In the genomic region with DNA sequence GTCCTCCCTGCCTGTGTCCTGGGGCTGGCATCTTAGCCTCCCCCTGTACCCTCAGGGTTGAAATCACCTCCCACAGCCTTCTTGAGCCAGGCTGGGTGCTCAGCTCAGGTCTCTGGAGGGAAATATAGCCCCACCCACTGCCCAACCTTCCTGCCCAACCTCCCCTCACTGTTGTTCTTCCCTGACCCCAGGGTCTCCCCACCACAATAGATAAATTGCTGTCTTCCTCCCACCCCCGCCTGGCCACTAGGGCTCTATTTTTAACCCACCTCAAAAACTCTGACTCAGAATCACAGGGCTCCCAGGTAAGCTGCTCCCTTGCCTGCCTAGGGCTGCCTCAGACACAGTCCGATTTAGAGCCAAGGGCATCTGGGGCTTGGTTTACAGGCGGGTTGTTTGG, we compare ENCODE assay signal across 1 cellular context.
TF ChIP-seq lines count a peak whose summit lies in the region.

No MANE protein-coding gene starts in this region.

TF ChIP-seq in WTC11, 78 proteins besides CTCF, POLR2A, EP300 and RAD21 (continued from another document):
- TF ChIP-seq, protein P1, sequence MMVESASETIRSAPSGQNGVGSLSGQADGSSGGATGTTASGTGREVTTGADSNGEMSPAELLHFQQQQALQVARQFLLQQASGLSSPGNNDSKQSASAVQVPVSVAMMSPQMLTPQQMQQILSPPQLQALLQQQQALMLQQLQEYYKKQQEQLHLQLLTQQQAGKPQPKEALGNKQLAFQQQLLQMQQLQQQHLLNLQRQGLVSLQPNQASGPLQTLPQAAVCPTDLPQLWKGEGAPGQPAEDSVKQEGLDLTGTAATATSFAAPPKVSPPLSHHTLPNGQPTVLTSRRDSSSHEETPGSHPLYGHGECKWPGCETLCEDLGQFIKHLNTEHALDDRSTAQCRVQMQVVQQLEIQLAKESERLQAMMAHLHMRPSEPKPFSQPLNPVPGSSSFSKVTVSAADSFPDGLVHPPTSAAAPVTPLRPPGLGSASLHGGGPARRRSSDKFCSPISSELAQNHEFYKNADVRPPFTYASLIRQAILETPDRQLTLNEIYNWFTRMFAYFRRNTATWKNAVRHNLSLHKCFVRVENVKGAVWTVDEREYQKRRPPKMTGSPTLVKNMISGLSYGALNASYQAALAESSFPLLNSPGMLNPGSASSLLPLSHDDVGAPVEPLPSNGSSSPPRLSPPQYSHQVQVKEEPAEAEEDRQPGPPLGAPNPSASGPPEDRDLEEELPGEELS (CRISPR knock-in tag; IDR thresholded peaks at IDR 0.05), result no peak
- TF ChIP-seq ATF3 (CRISPR knock-in tag; conservative IDR thresholded peaks at IDR 0.05) (no peak), ZNF671 (CRISPR knock-in tag; IDR thresholded peaks at IDR 0.05) (no peak), STAT6 (CRISPR knock-in tag; conservative IDR thresholded peaks at IDR 0.05; ENCODE audit: low read depth) (no peak), E2F1 (CRISPR knock-in tag; IDR thresholded peaks at IDR 0.05) (no peak), ZNF416 (CRISPR knock-in tag; IDR thresholded peaks at IDR 0.05) (no peak), ZBTB43 (CRISPR knock-in tag; IDR thresholded peaks at IDR 0.05) (no peak), ZNF423 (CRISPR knock-in tag; IDR thresholded peaks at IDR 0.05) (no peak)
- TF ChIP-seq, protein P2, sequence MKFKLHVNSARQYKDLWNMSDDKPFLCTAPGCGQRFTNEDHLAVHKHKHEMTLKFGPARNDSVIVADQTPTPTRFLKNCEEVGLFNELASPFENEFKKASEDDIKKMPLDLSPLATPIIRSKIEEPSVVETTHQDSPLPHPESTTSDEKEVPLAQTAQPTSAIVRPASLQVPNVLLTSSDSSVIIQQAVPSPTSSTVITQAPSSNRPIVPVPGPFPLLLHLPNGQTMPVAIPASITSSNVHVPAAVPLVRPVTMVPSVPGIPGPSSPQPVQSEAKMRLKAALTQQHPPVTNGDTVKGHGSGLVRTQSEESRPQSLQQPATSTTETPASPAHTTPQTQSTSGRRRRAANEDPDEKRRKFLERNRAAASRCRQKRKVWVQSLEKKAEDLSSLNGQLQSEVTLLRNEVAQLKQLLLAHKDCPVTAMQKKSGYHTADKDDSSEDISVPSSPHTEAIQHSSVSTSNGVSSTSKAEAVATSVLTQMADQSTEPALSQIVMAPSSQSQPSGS (CRISPR knock-in tag; IDR thresholded peaks at IDR 0.05; ENCODE audit: borderline replicate concordance, low read depth), result no peak
- TF ChIP-seq, protein P3, sequence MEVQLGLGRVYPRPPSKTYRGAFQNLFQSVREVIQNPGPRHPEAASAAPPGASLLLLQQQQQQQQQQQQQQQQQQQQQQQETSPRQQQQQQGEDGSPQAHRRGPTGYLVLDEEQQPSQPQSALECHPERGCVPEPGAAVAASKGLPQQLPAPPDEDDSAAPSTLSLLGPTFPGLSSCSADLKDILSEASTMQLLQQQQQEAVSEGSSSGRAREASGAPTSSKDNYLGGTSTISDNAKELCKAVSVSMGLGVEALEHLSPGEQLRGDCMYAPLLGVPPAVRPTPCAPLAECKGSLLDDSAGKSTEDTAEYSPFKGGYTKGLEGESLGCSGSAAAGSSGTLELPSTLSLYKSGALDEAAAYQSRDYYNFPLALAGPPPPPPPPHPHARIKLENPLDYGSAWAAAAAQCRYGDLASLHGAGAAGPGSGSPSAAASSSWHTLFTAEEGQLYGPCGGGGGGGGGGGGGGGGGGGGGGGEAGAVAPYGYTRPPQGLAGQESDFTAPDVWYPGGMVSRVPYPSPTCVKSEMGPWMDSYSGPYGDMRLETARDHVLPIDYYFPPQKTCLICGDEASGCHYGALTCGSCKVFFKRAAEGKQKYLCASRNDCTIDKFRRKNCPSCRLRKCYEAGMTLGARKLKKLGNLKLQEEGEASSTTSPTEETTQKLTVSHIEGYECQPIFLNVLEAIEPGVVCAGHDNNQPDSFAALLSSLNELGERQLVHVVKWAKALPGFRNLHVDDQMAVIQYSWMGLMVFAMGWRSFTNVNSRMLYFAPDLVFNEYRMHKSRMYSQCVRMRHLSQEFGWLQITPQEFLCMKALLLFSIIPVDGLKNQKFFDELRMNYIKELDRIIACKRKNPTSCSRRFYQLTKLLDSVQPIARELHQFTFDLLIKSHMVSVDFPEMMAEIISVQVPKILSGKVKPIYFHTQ (CRISPR knock-in tag; IDR thresholded peaks at IDR 0.05), result no peak
- TF ChIP-seq, protein P4, sequence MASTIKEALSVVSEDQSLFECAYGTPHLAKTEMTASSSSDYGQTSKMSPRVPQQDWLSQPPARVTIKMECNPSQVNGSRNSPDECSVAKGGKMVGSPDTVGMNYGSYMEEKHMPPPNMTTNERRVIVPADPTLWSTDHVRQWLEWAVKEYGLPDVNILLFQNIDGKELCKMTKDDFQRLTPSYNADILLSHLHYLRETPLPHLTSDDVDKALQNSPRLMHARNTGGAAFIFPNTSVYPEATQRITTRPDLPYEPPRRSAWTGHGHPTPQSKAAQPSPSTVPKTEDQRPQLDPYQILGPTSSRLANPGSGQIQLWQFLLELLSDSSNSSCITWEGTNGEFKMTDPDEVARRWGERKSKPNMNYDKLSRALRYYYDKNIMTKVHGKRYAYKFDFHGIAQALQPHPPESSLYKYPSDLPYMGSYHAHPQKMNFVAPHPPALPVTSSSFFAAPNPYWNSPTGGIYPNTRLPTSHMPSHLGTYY (CRISPR knock-in tag; IDR thresholded peaks at IDR 0.05), result no peak
